ENCODE assay signal across 9 cellular contexts in the genomic region with DNA sequence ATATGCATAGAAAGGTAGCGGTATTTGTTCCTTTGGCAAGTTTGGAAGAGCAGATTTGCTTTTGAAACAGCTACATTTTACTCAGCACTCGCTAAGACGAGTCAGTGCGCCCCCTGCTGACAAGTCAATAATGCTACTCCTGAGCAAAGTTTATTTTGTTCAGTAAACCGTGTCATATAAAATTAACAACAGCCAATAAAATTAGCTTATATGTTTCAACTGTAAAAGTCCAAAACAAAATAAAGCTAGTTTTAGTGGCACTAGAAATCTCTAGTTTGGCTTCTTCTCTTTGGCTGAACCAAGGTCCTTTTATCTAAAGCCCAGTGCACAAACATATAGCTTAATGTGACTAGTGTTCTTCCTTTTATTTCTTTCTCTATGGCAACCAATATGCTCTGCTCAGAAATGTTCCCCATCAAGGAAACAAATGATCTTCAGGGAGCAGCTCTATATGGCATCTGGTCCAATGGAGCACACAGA. TPM values are rescaled to one million over a fixed set of nuclear protein-coding genes. Genes with fewer than 3 reads are reported as not detected.
DNase-seq lines count a peak whose midpoint lies in the region; ATAC-seq and TF ChIP-seq lines count a peak whose summit lies in the region.
"Had no signal": no experiment of that assay in that cellular context is flagged by ENCODE, and none has a peak within 500 bp of the region (broad histone marks: within the 10 kb centered on the region; RNA-seq: fewer than 3 reads in every experiment).

No MANE protein-coding gene starts in this region.

- H3K4me3 ChIP-seq in retinal pigment epithelial cell (ENCODE audit: low read length), result no peak overlapping the region

- H3K4me1 Mint-ChIP-seq in activated T-cell treated with anti-CD3 and anti-CD28 coated beads, Interleukin-2, amount 50 U/mL, for 72 hours (ENCODE audit: low read depth), result peaks cover 53% of the 10 kb centered on the region
- H3K4me1 Mint-ChIP-seq in glutamatergic neuron (ENCODE audit: low read depth, unreplicated experiment), result peaks cover 24% of the 10 kb centered on the region

- H3K9me3 Mint-ChIP-seq in activated T-cell treated with anti-CD3 and anti-CD28 coated beads, Interleukin-2, amount 50 U/mL, for 72 hours, result no peaks in the 10 kb centered on the region
- H3K9me3 Mint-ChIP-seq in glutamatergic neuron (ENCODE audit: unreplicated experiment), result peaks cover 24% of the 10 kb centered on the region

- ATAC-seq in HG02885 (IDR thresholded peaks at IDR 0.05; ENCODE audit: poor library complexity, unreplicated experiment), result peak; percentile 51
- no peak for ATAC-seq in activated T-cell treated with anti-CD3 and anti-CD28 coated beads, Interleukin-2, amount 50 U/mL, for 72 hours (replicated peaks in 1 of 2)

- no peak overlapping the region for H3K4me3 Mint-ChIP-seq in activated T-cell treated with anti-CD3 and anti-CD28 coated beads, Interleukin-2, amount 50 U/mL, for 72 hours
- no peak overlapping the region for H3K4me3 Mint-ChIP-seq in glutamatergic neuron (ENCODE audit: unreplicated experiment)

- no peak overlapping the region for H3K27ac Mint-ChIP-seq in activated T-cell treated with anti-CD3 and anti-CD28 coated beads, Interleukin-2, amount 50 U/mL, for 72 hours
- no peak overlapping the region for H3K27ac Mint-ChIP-seq in glutamatergic neuron (ENCODE audit: unreplicated experiment)

- H3K36me3 Mint-ChIP-seq in activated T-cell treated with anti-CD3 and anti-CD28 coated beads, Interleukin-2, amount 50 U/mL, for 72 hours (ENCODE audit: insufficient read depth in 2 of 2), result peaks cover 7 to 9% of the 10 kb centered on the region in 2 donors
- H3K36me3 Mint-ChIP-seq in glutamatergic neuron (ENCODE audit: unreplicated experiment), result peaks cover 4% of the 10 kb centered on the region
- H3K36me3 Mint-ChIP-seq: CD8-positive, alpha-beta memory T cell had no signal

- DNase-seq in NCI-H2029 (lab: John Stamatoyannopoulos, UW) (peak; percentile 35), NCI-H2029 treated with DMSO at 0.1 percent for 48 hours (lab: John Stamatoyannopoulos, UW) (no peak), NCI-H748 (lab: John Stamatoyannopoulos, UW; ENCODE audit: unreplicated experiment) (peak; percentile 76), glutamatergic neuron (peak; percentile 86), retinal pigment epithelial cell (ENCODE audit: low read depth) (peak; percentile 14), OCI-M2 (lab: John Stamatoyannopoulos, UW; ENCODE audit: unreplicated experiment) (no peak)
- peak; percentile 72 to 79 for DNase-seq in activated T-cell treated with anti-CD3 and anti-CD28 coated beads, Interleukin-2, amount 50 U/mL, for 72 hours

- TF ChIP-seq CTCF in glutamatergic neuron (IDR thresholded peaks at IDR 0.05; ENCODE audit: partially characterized antibody, unreplicated experiment), result peak; percentile 90
- peak; percentile 74 for TF ChIP-seq CTCF in retinal pigment epithelial cell (conservative IDR thresholded peaks at IDR 0.05; ENCODE audit: low read depth, low read length)

- H3K27me3 Mint-ChIP-seq in activated T-cell treated with anti-CD3 and anti-CD28 coated beads, Interleukin-2, amount 50 U/mL, for 72 hours (ENCODE audit: low read depth), result peaks cover 100% of the 10 kb centered on the region
- peaks cover 46% of the 10 kb centered on the region for H3K27me3 Mint-ChIP-seq in glutamatergic neuron (ENCODE audit: unreplicated experiment)

RNA-seq across cellular contexts. Expression of a gene that starts 4.3 kb away (rescaled TPM):
- not detected for total RNA-seq in activated T-cell treated with anti-CD3 and anti-CD28 coated beads, Interleukin-2, amount 50 U/mL, for 72 hours
- total RNA-seq in glutamatergic neuron (ENCODE audit: unreplicated experiment), result 0.54 TPM
- total RNA-seq: CD8-positive, alpha-beta memory T cell had no signal

Comparison
In these comparisons a context has a peak if more than half of its experiments do, and no peak if none do; other contexts are left out.
1. DNase-seq: peak in NCI-H2029 (single experiment), NCI-H748 (single experiment), activated T-cell treated with anti-CD3 and anti-CD28 coated beads, Interleukin-2, amount 50 U/mL, for 72 hours (2 of 2), glutamatergic neuron (single experiment) and retinal pigment epithelial cell (single experiment); none in NCI-H2029 treated with DMSO at 0.1 percent for 48 hours (single experiment) and OCI-M2 (single experiment).